ENCODE assay signal across 8 cellular contexts in genomic region chr3:179348325-179349013, GRCh38. TPM values are rescaled to one million over a fixed set of nuclear protein-coding genes. Genes with fewer than 3 reads are reported as not detected.
A peak's percentile ranks its signal among the peaks of the same experiment; 100 is the strongest.
DNase-seq lines count a peak whose midpoint lies in the region; ATAC-seq and TF ChIP-seq lines count a peak whose summit lies in the region.

No MANE protein-coding gene starts in this region.

- DNase-seq in SK-N-SH (no peak), NOMO-1 (lab: John Stamatoyannopoulos, UW; ENCODE audit: unreplicated experiment in 2 of 2) (peak; percentile 78), nephron progenitor cell (no peak), SK-N-DZ (ENCODE audit: low spot score) (no peak)
- DNase-seq in stimulated activated CD8-positive, alpha-beta memory T cell treated with anti-CD3 and anti-CD28 coated beads, Interleukin-4, amount 100 ng/mL, for 48 hours = no peak

- H3K4me1 ChIP-seq in SK-N-SH (ENCODE audit: control insufficient read depth in 1 of 2, insufficient read depth in 2 of 2, low read depth in 1 of 2, low read length in 1 of 2) (peaks cover 0 to 6% of the 10 kb centered on the region in 2 experiments; a peak in 2 of 4 replicates), duodenal mucosa (ENCODE audit: control insufficient read depth in 1 of 2, insufficient read depth in 2 of 2, low read length in 2 of 2) (peaks cover 6 to 13% of the 10 kb centered on the region in 2 donors)

- peaks cover 19 to 24% of the 10 kb centered on the region in 2 experiments for H3K36me3 ChIP-seq in SK-N-SH (replicated peaks in 1 of 2; ENCODE audit: control insufficient read depth in 1 of 2, insufficient read depth in 2 of 2, low read length in 1 of 2)
- H3K36me3 ChIP-seq in duodenal mucosa (ENCODE audit: control insufficient read depth in 1 of 2, insufficient read depth in 2 of 2, low read length in 2 of 2) = peaks cover 9 to 10% of the 10 kb centered on the region in 2 donors

- H3K9ac ChIP-seq in SK-N-SH (peak overlapping the region; percentile 71), duodenal mucosa (ENCODE audit: low read depth in 1 of 2, low read length in 2 of 2) (peak overlapping the region; percentile 61 to 76)

- H3K9me3 Mint-ChIP-seq in nephron progenitor cell = no peaks in the 10 kb centered on the region

- H3K4me3 Mint-ChIP-seq in nephron progenitor cell = peak overlapping the region; percentile 98

- POLR2A ChIA-PET in SK-N-SH (lab: Yijun Ruan, JAX) = no interaction called here

- H3K27ac ChIP-seq in SK-N-SH (ENCODE audit: low read depth in 2 of 2, low read length in 1 of 2) = peak overlapping the region in 1 of 2 experiments; percentile 72; a peak in 2 of 4 replicates
- H3K27ac ChIP-seq in duodenal mucosa (ENCODE audit: low read depth, low read length) = no peak overlapping the region

- no peak for TF ChIP-seq RAD21 in SK-N-SH (IDR thresholded peaks at IDR 0.05; ENCODE audit: low read length)

- TF ChIP-seq EP300 in SK-N-SH (IDR thresholded peaks at IDR 0.05; ENCODE audit: borderline replicate concordance in 1 of 2, low read depth in 1 of 2, low read length in 1 of 2) = no peak

- H3K36me3 Mint-ChIP-seq in nephron progenitor cell (ENCODE audit: low read depth) = peaks cover 38% of the 10 kb centered on the region

- H3K4me2 ChIP-seq in SK-N-SH = peak overlapping the region; percentile 74

- peak overlapping the region; percentile 64; the same call in 1 of the 2 replicates for H2AFZ ChIP-seq in SK-N-SH (ENCODE audit: low read depth)

- peaks cover 47% of the 10 kb centered on the region for H3K79me2 ChIP-seq in SK-N-SH (ENCODE audit: insufficient read depth)

- no peaks in the 10 kb centered on the region for H3K9me2 ChIP-seq in SK-N-SH

- ATAC-seq in SK-N-SH treated with all-trans-retinoic acid at 6 μM for 48 hours = no peak
- ATAC-seq in HG02623 (IDR thresholded peaks at IDR 0.05; ENCODE audit: unreplicated experiment) = peak; percentile 63

- no peak overlapping the region for H3K27ac Mint-ChIP-seq in nephron progenitor cell

- H3K27me3 ChIP-seq in SK-N-SH (ENCODE audit: insufficient read depth) (no peaks in the 10 kb centered on the region), duodenal mucosa (ENCODE audit: control insufficient read depth in 1 of 2, insufficient read depth in 2 of 2, low read length in 2 of 2) (no peaks in the 10 kb centered on the region)

- WGBS in SK-N-SH (ENCODE audit: low lambda C conversion rate) = 23% methylated on average over 5 of the region's 5 CpGs

- H3K4me3 ChIP-seq in SK-N-SH (ENCODE audit: low read depth in 2 of 2, low read length in 1 of 2) (peak overlapping the region; percentile 81 to 89), duodenal mucosa (ENCODE audit: low read depth in 1 of 2, low read length in 2 of 2) (peak overlapping the region; percentile 83 to 89)

- peaks cover 3% of the 10 kb centered on the region for H3F3A ChIP-seq in SK-N-SH (replicated peaks; ENCODE audit: insufficient read depth)

- CTCF ChIA-PET in SK-N-SH (lab: Yijun Ruan, JAX) = no interaction called here

- peaks cover 16% of the 10 kb centered on the region for H3K4me1 Mint-ChIP-seq in nephron progenitor cell

- TF ChIP-seq CTCF in SK-N-SH (IDR thresholded peaks at IDR 0.05) (no peak), nephron progenitor cell (IDR thresholded peaks at IDR 0.05) (no peak)

- H3K9me3 ChIP-seq in SK-N-SH = no peaks in the 10 kb centered on the region
- H3K9me3 ChIP-seq in duodenal mucosa (ENCODE audit: control insufficient read depth in 1 of 2, low read length in 2 of 2) = no peaks in the 10 kb centered on the region

- H4K20me1 ChIP-seq in SK-N-SH (ENCODE audit: insufficient read depth) = no peaks in the 10 kb centered on the region

- no peaks in the 10 kb centered on the region for H3K27me3 Mint-ChIP-seq in nephron progenitor cell (ENCODE audit: low read depth, poor library complexity)

TF ChIP-seq in SK-N-SH, 30 proteins besides CTCF, POLR2A, EP300 and RAD21 (continues in another document):
- no peak for TF ChIP-seq GABPA (IDR thresholded peaks at IDR 0.05; ENCODE audit: low read depth)
- TF ChIP-seq NRF1 (IDR thresholded peaks at IDR 0.05; ENCODE audit: low read depth, low read length) = no peak
- TF ChIP-seq, protein P1, sequence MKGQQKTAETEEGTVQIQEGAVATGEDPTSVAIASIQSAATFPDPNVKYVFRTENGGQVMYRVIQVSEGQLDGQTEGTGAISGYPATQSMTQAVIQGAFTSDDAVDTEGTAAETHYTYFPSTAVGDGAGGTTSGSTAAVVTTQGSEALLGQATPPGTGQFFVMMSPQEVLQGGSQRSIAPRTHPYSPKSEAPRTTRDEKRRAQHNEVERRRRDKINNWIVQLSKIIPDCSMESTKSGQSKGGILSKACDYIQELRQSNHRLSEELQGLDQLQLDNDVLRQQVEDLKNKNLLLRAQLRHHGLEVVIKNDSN (IDR thresholded peaks at IDR 0.05; ENCODE audit: borderline replicate concordance, low read depth) = no peak
- no peak for TF ChIP-seq TCF12 (IDR thresholded peaks at IDR 0.05)
- no peak for TF ChIP-seq RCOR1 (IDR thresholded peaks at IDR 0.05; ENCODE audit: low read length)
- TF ChIP-seq ELF1 (IDR thresholded peaks at IDR 0.05) = no peak
- TF ChIP-seq, protein P2, sequence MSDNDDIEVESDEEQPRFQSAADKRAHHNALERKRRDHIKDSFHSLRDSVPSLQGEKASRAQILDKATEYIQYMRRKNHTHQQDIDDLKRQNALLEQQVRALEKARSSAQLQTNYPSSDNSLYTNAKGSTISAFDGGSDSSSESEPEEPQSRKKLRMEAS (IDR thresholded peaks at IDR 0.05; ENCODE audit: low read depth) = no peak
- no peak for TF ChIP-seq RFX5 (IDR thresholded peaks at IDR 0.05; ENCODE audit: low read length)
- no peak for TF ChIP-seq EZH2phosphoT487 (IDR thresholded peaks at IDR 0.05; ENCODE audit: borderline replicate concordance, low read depth)
- no peak for TF ChIP-seq RXRA (IDR thresholded peaks at IDR 0.05; ENCODE audit: borderline replicate concordance, low read depth)

TF ChIP-seq in SK-N-SH treated with all-trans-retinoic acid at 6 μM for 48 hours, 23 proteins besides CTCF, POLR2A, EP300 and RAD21 (continues in another document):
- TF ChIP-seq, protein P3, sequence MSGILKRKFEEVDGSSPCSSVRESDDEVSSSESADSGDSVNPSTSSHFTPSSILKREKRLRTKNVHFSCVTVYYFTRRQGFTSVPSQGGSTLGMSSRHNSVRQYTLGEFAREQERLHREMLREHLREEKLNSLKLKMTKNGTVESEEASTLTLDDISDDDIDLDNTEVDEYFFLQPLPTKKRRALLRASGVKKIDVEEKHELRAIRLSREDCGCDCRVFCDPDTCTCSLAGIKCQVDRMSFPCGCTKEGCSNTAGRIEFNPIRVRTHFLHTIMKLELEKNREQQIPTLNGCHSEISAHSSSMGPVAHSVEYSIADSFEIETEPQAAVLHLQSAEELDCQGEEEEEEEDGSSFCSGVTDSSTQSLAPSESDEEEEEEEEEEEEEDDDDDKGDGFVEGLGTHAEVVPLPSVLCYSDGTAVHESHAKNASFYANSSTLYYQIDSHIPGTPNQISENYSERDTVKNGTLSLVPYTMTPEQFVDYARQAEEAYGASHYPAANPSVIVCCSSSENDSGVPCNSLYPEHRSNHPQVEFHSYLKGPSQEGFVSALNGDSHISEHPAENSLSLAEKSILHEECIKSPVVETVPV (CRISPR knock-in tag; IDR thresholded peaks at IDR 0.05) = no peak
- TF ChIP-seq GLIS3 (CRISPR knock-in tag; IDR thresholded peaks at IDR 0.05) (no peak), BACH2 (CRISPR knock-in tag; IDR thresholded peaks at IDR 0.05; ENCODE audit: borderline replicate concordance) (no peak), ZC3H10 (CRISPR knock-in tag; IDR thresholded peaks at IDR 0.05) (no peak), PPARA (CRISPR knock-in tag; IDR thresholded peaks at IDR 0.05; ENCODE audit: borderline replicate concordance) (no peak), TOX (CRISPR knock-in tag; IDR thresholded peaks at IDR 0.05; ENCODE audit: borderline replicate concordance) (no peak), SNAI2 (CRISPR knock-in tag; IDR thresholded peaks at IDR 0.05) (no peak), CREB5 (CRISPR knock-in tag; IDR thresholded peaks at IDR 0.05; ENCODE audit: low read depth) (no peak), ESRRG (CRISPR knock-in tag; IDR thresholded peaks at IDR 0.05) (no peak)
- TF ChIP-seq, protein P4, sequence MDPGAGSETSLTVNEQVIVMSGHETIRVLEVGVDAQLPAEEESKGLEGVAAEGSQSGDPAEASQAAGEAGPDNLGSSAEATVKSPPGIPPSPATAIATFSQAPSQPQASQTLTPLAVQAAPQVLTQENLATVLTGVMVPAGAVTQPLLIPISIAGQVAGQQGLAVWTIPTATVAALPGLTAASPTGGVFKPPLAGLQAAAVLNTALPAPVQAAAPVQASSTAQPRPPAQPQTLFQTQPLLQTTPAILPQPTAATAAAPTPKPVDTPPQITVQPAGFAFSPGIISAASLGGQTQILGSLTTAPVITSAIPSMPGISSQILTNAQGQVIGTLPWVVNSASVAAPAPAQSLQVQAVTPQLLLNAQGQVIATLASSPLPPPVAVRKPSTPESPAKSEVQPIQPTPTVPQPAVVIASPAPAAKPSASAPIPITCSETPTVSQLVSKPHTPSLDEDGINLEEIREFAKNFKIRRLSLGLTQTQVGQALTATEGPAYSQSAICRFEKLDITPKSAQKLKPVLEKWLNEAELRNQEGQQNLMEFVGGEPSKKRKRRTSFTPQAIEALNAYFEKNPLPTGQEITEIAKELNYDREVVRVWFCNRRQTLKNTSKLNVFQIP (CRISPR knock-in tag; IDR thresholded peaks at IDR 0.05; ENCODE audit: borderline replicate concordance, low read depth) = no peak

RNA-seq across cellular contexts. Expression of gene MFN1, which starts 1.0 kb away (rescaled TPM):
- polyA plus RNA-seq in SK-N-SH (2012; rRNA removed) = 15.7 and 27.2 TPM in 2 replicates
- polyA plus RNA-seq in SK-N-SH (2012; cell fraction: cytosol; rRNA removed) = 25.4 and 32.5 TPM in 2 replicates
- polyA plus RNA-seq in SK-N-SH (2012; cell fraction: nucleus; rRNA removed) = 24.7 and 57.9 TPM in 2 replicates
- polyA plus RNA-seq in SK-N-DZ (2014; cell fraction: cytosol; rRNA removed) = 36.1 and 67.0 TPM in 2 replicates
- polyA plus RNA-seq in SK-N-DZ (2014; cell fraction: nucleus; rRNA removed) = 48.8 and 77.2 TPM in 2 replicates

RNA-seq across cellular contexts. Expression of gene ZNF639, which starts 25.6 kb away (rescaled TPM):
- 9.6 and 11.4 TPM in 2 replicates for polyA plus RNA-seq in SK-N-SH (2012; rRNA removed)
- polyA plus RNA-seq in SK-N-SH (2012; cell fraction: cytosol; rRNA removed) = 16.2 and 19.9 TPM in 2 replicates
- polyA plus RNA-seq in SK-N-SH (2012; cell fraction: nucleus; rRNA removed) = 5.1 and 11.4 TPM in 2 replicates
- 84.7 and 85.3 TPM in 2 replicates for polyA plus RNA-seq in SK-N-DZ (2014; cell fraction: cytosol; rRNA removed)
- polyA plus RNA-seq in SK-N-DZ (2014; cell fraction: nucleus; rRNA removed) = 54.8 and 60.8 TPM in 2 replicates

Comparison
In these comparisons a context has a peak if more than half of its experiments do, and no peak if none do; other contexts are left out.
1. DNase-seq: peak in NOMO-1 (2 of 2); none in SK-N-SH (single experiment), nephron progenitor cell (single experiment), stimulated activated CD8-positive, alpha-beta memory T cell treated with anti-CD3 and anti-CD28 coated beads, Interleukin-4, amount 100 ng/mL, for 48 hours (single experiment) and SK-N-DZ (single experiment).